Comparison of ENCODE assay signal across 7 cellular contexts in genomic region chr9:96666653-96667362, GRCh38. TPM values are rescaled to one million over a fixed set of nuclear protein-coding genes. Genes with fewer than 3 reads are reported as not detected.
DNase-seq lines count a peak whose midpoint lies in the region; ATAC-seq and TF ChIP-seq lines count a peak whose summit lies in the region.
"Not testable (repeated sequence)": the region's sequence is repeated elsewhere in the genome, so short reads cannot be mapped to it uniquely, and the experiment has no call there.

No MANE protein-coding gene starts in this region.

- POLR2A ChIA-PET in HEK293 (lab: Yijun Ruan, JAX): not testable (repeated sequence)
- POLR2A ChIA-PET in MCF 10A (lab: Yijun Ruan, JAX): interaction anchor here (1.3 to 1.5 kb wide), 2 partner anchors 12 to 339 kb away, joined by 4 to 10 read pairs; partner anchors contain the start of gene PRXL2C

- H3K27ac Mint-ChIP-seq in MCF 10A (ENCODE audit: low read depth, unreplicated experiment): not testable (repeated sequence)

- H3K4me3 ChIP-seq in GM12865 (ENCODE audit: low read depth, low read length); HEK293 (ENCODE audit: low read depth, low read length); SK-N-MC; heart right ventricle: not testable (repeated sequence)

- not testable (repeated sequence) for H3K27me3 Mint-ChIP-seq in MCF 10A (ENCODE audit: insufficient read depth, unreplicated experiment)

- DNase-seq in GM12865 (ENCODE audit: low read depth) (peak; percentile 81), NCI-H1436 (lab: John Stamatoyannopoulos, UW) (peak; percentile 29), SK-N-MC (ENCODE audit: low read depth, low spot score) (peak; percentile 39), MCF 10A (ENCODE audit: unreplicated experiment) (peak; percentile 71), heart right ventricle (peak in 1 of 2 donors; percentile 40), non-pigmented ciliary epithelial cell (ENCODE audit: low read depth) (peak; percentile 43)

- CTCF ChIA-PET in HEK293 (lab: Yijun Ruan, JAX) (interaction anchor here (0.6 to 4.6 kb wide), 34 partner anchors 8 to 1524 kb away, joined by 3 to 34 read pairs (median 4); no protein-coding TSS in a partner anchor), MCF 10A (lab: Yijun Ruan, JAX) (interaction anchor here (0.6 to 3.8 kb wide), 26 partner anchors 8 to 1516 kb away, joined by 3 to 24 read pairs (median 4); partner anchors contain the start of genes HABP4 and PRXL2C)

- not testable (repeated sequence) for H3K36me3 ChIP-seq in HEK293 (ENCODE audit: control insufficient read depth in 2 of 2, insufficient read depth in 1 of 2, low read length in 2 of 2); SK-N-MC (ENCODE audit: insufficient read depth, low read length); heart right ventricle

- not testable (repeated sequence) for H3K36me3 Mint-ChIP-seq in MCF 10A (ENCODE audit: insufficient read depth, unreplicated experiment)

- H3K27ac ChIP-seq in HEK293 (ENCODE audit: extremely low read depth, low read depth, low read length); SK-N-MC: not testable (repeated sequence)
- H3K27ac ChIP-seq in heart right ventricle: peak overlapping the region in 1 of 10 donors; percentile 31

- WGBS in heart right ventricle, 2 donors: 64 to 69% methylated on average over 15 of the region's 15 CpGs

- intact Hi-C loops in MCF 10A (cut with micrococcal nuclease): loop anchor here (5.0 kb wide), 2 partner anchors 340 to 435 kb away; no protein-coding TSS in a partner anchor
- intact Hi-C loops in heart right ventricle (cut with DNase I): loop anchor here (2.0 to 10.0 kb wide), 8 partner anchors 95 to 340 kb away; partner anchors contain the start of genes HABP4 (in 2 of the 10) and ZNF367 (in 1 of the 10)

- TF ChIP-seq CTCF in GM12865 (IDR thresholded peaks at IDR 0.05; ENCODE audit: insufficient read depth, low read depth, low read length, missing control alignments) (peak; percentile 56), MCF 10A (IDR thresholded peaks at IDR 0.05; ENCODE audit: unreplicated experiment) (peak; percentile 69), heart right ventricle (IDR thresholded peaks at IDR 0.05) (peak; percentile 61 to 86 (median 80))
- TF ChIP-seq CTCF in HEK293 (tag by site-specific recombination; IDR thresholded peaks at IDR 0.05): not testable (repeated sequence)

- not testable (repeated sequence) for H3K9me3 Mint-ChIP-seq in MCF 10A (ENCODE audit: unreplicated experiment)

- BruUV-seq in MCF 10A (replicated peaks; lab: Mats Ljungman, UMichigan): not testable (repeated sequence)

- H3K4me1 Mint-ChIP-seq in MCF 10A (ENCODE audit: insufficient read depth, unreplicated experiment): not testable (repeated sequence)

- peak; percentile 49 to 78 (median 70) for ATAC-seq in heart right ventricle

- H3K9ac ChIP-seq in SK-N-MC (ENCODE audit: insufficient read length): not testable (repeated sequence)

- H3K4me1 ChIP-seq in HEK293 (ENCODE audit: control insufficient read depth, insufficient read depth, low read length); heart right ventricle: not testable (repeated sequence)

- H3K4me3 Mint-ChIP-seq in MCF 10A (ENCODE audit: unreplicated experiment): not testable (repeated sequence)

- not testable (repeated sequence) for H3K9me3 ChIP-seq in HEK293 (ENCODE audit: control insufficient read depth, insufficient read depth, low read depth, low read length); SK-N-MC (ENCODE audit: low read depth, low read length); heart right ventricle

- not testable (repeated sequence) for H3K27me3 ChIP-seq in heart right ventricle

TF ChIP-seq in HEK293, 187 proteins besides CTCF, POLR2A, EP300 and RAD21:
- TF ChIP-seq ZNF654 (tag by site-specific recombination; IDR thresholded peaks at IDR 0.05; ENCODE audit: low read depth) (peak; percentile 75), ZNF768 (tag by site-specific recombination; IDR thresholded peaks at IDR 0.05) (0 out of 2 replicates have a peak, but pooled peaks have one; percentile 25), ZNF660 (tag by site-specific recombination; IDR thresholded peaks at IDR 0.05) (0 out of 2 replicates have a peak, but pooled peaks have one; percentile 18), MZF1 (tag by site-specific recombination; IDR thresholded peaks at IDR 0.05; ENCODE audit: borderline replicate concordance) (peak; percentile 91; the same call in 1 of the 2 replicates)
TF ChIP-seq in HEK293: peak in this region for 4; not testable (repeated sequence) for 183.

RNA-seq across cellular contexts. Expression of gene PRXL2C, which starts 11.7 kb away (rescaled TPM):
- total RNA-seq in MCF 10A (2022) (15.6 and 17.0 TPM in 2 replicates), heart right ventricle (10 to 100 TPM; 18.4 to 59.0 (median 24.1) TPM)
- polyA plus RNA-seq in heart right ventricle: 10 to 100 TPM; 10.5 to 10.7 TPM

RNA-seq across cellular contexts. Expression of gene CDC14B, which starts 47.2 kb away (rescaled TPM):
- 7.0 and 9.3 TPM in 2 replicates for total RNA-seq in MCF 10A (2022)
- 10 to 100 TPM; 17.0 to 30.8 (median 27.0) TPM for total RNA-seq in heart right ventricle
- 1 to 10 TPM; 5.1 to 5.9 TPM for polyA plus RNA-seq in heart right ventricle
